Comparison of ENCODE assay signal across 1 cellular context in genomic region chr7:116938678-116939077, GRCh38.
TF ChIP-seq lines count a peak whose summit lies in the region.

No MANE protein-coding gene starts in this region.

TF ChIP-seq in GM12878, 131 proteins besides CTCF, POLR2A, EP300 and RAD21 (continued from another document):
- TF ChIP-seq, protein P1, sequence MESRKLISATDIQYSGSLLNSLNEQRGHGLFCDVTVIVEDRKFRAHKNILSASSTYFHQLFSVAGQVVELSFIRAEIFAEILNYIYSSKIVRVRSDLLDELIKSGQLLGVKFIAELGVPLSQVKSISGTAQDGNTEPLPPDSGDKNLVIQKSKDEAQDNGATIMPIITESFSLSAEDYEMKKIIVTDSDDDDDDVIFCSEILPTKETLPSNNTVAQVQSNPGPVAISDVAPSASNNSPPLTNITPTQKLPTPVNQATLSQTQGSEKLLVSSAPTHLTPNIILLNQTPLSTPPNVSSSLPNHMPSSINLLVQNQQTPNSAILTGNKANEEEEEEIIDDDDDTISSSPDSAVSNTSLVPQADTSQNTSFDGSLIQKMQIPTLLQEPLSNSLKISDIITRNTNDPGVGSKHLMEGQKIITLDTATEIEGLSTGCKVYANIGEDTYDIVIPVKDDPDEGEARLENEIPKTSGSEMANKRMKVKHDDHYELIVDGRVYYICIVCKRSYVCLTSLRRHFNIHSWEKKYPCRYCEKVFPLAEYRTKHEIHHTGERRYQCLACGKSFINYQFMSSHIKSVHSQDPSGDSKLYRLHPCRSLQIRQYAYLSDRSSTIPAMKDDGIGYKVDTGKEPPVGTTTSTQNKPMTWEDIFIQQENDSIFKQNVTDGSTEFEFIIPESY (IDR thresholded peaks at IDR 0.05), result no peak
- peak; percentile 85 for TF ChIP-seq JUNB (IDR thresholded peaks at IDR 0.05)
- TF ChIP-seq POLR2AphosphoS2 (IDR thresholded peaks at IDR 0.05; ENCODE audit: low read depth, low read length), result no peak
- TF ChIP-seq EGR1 (IDR thresholded peaks at IDR 0.05; ENCODE audit: borderline replicate concordance in 1 of 2, low read depth in 2 of 2, low read length in 2 of 2), result no peak
- TF ChIP-seq, protein P2, sequence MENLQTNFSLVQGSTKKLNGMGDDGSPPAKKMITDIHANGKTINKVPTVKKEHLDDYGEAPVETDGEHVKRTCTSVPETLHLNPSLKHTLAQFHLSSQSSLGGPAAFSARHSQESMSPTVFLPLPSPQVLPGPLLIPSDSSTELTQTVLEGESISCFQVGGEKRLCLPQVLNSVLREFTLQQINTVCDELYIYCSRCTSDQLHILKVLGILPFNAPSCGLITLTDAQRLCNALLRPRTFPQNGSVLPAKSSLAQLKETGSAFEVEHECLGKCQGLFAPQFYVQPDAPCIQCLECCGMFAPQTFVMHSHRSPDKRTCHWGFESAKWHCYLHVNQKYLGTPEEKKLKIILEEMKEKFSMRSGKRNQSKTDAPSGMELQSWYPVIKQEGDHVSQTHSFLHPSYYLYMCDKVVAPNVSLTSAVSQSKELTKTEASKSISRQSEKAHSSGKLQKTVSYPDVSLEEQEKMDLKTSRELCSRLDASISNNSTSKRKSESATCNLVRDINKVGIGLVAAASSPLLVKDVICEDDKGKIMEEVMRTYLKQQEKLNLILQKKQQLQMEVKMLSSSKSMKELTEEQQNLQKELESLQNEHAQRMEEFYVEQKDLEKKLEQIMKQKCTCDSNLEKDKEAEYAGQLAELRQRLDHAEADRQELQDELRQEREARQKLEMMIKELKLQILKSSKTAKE (IDR thresholded peaks at IDR 0.05; ENCODE audit: low read depth, poor library complexity, severe bottlenecking), result no peak
- no peak for TF ChIP-seq SMC3 (IDR thresholded peaks at IDR 0.05; ENCODE audit: borderline replicate concordance, low read length)
